In the genomic region with DNA sequence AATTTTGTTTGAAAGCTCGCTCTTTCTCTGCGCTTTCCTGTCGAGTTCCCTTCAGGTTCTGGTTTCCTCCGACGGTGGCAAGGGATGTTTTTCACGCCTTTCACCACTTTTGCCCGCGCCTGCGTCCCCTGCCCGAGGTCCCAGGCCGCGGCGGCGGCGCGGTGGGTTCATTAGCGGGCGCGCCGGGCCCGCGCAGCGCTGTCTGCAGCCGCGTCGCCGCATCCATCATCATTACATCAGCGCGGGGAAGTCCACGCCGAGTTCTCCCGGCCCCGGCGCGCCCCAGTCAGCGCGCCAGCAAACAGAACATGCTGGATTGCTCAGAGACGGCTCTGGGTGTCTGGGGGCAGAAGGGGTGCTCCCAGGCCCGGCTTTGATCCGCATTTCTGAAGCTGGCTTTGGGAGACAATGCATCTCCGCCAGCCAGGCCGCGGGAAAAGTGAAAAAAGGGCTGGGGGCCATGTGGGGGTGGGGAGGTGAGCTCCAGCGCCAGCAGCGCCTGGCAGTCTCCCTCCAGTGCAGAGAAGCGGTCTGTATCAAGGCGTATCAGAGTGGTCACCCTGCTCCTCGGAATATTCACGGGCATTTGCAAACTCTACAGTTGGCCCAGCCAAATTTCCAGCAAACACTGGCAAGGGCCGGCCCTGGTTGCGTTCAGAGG, we compare ENCODE assay signal across 8 cellular contexts. TPM values are rescaled to one million over a fixed set of nuclear protein-coding genes. Genes with fewer than 3 reads are reported as not detected.
DNase-seq lines count a peak whose midpoint lies in the region; ATAC-seq and TF ChIP-seq lines count a peak whose summit lies in the region.

No MANE protein-coding gene starts in this region.

- no peak overlapping the region for H3K27ac Mint-ChIP-seq in glutamatergic neuron (ENCODE audit: unreplicated experiment)

- H3K9me3 ChIP-seq in HUES64 (ENCODE audit: insufficient read depth, low read depth, low read length) = no peaks in the 10 kb centered on the region

- DNase-seq in glutamatergic neuron (peak; percentile 42), retina (peak; percentile 87), NCI-H748 (lab: John Stamatoyannopoulos, UW; ENCODE audit: unreplicated experiment) (no peak), Ammon's horn (ENCODE audit: low spot score) (no peak), NCI-H2171 (lab: John Stamatoyannopoulos, UW) (no peak)
- DNase-seq in stimulated activated CD4-positive, alpha-beta T cell treated with anti-CD3 and anti-CD28 coated beads, Interleukin-4, amount 100 ng/mL, for 1 hour = no peak

- H3K4me1 ChIP-seq in HUES64 (ENCODE audit: insufficient read depth, low read length) = peaks cover 87% of the 10 kb centered on the region

- 1% methylated on average over 51 of the region's 51 CpGs for WGBS in HUES64

- peak overlapping the region; percentile 86 for H3K4me3 Mint-ChIP-seq in glutamatergic neuron (ENCODE audit: unreplicated experiment)

- H3K9me3 Mint-ChIP-seq in glutamatergic neuron (ENCODE audit: unreplicated experiment) = no peaks in the 10 kb centered on the region

- no peaks in the 10 kb centered on the region for H3K27me3 Mint-ChIP-seq in glutamatergic neuron (ENCODE audit: unreplicated experiment)

- H3K4me1 Mint-ChIP-seq in glutamatergic neuron (ENCODE audit: low read depth, unreplicated experiment) = peaks cover 14% of the 10 kb centered on the region

- peak overlapping the region; percentile 85 for H3K9ac ChIP-seq in HUES64 (ENCODE audit: low read depth, low read length)

- H3K27me3 ChIP-seq in HUES64 (ENCODE audit: insufficient read depth, low read length) = no peaks in the 10 kb centered on the region

- TF ChIP-seq CTCF in glutamatergic neuron (IDR thresholded peaks at IDR 0.05; ENCODE audit: partially characterized antibody, unreplicated experiment) = no peak

- peak; percentile 20 for ATAC-seq in GM19324 (IDR thresholded peaks at IDR 0.05; ENCODE audit: low FRiP score, unreplicated experiment)

- peak overlapping the region; percentile 94 for H3K27ac ChIP-seq in HUES64 (ENCODE audit: low read depth, low read length)

- H3K4me3 ChIP-seq in HUES64 (ENCODE audit: low read length) = peak overlapping the region; percentile 52

- no peaks in the 10 kb centered on the region for H3K36me3 ChIP-seq in HUES64 (ENCODE audit: insufficient read depth, low read length)

- no peaks in the 10 kb centered on the region for H3K36me3 Mint-ChIP-seq in glutamatergic neuron (ENCODE audit: unreplicated experiment)

RNA-seq across cellular contexts. Expression of a gene that starts 8.9 kb away (rescaled TPM):
- 20.6 TPM for polyA plus RNA-seq in HUES64 (2013, experiment 1 of 2)
- polyA plus RNA-seq in HUES64 (2013, experiment 2 of 2) = 24.7 TPM
- total RNA-seq in glutamatergic neuron (ENCODE audit: unreplicated experiment) = 2.9 TPM

Comparison
In these comparisons a context has a peak if more than half of its experiments do, and no peak if none do; other contexts are left out.
1. DNase-seq: peak in glutamatergic neuron (single experiment) and retina (single experiment); none in NCI-H748 (single experiment), stimulated activated CD4-positive, alpha-beta T cell treated with anti-CD3 and anti-CD28 coated beads, Interleukin-4, amount 100 ng/mL, for 1 hour (single experiment), Ammon's horn (single experiment) and NCI-H2171 (single experiment).